In genomic region chr5:62066878-62067277, GRCh38 we compare ENCODE assay signal across 29 cellular contexts.
"Had no signal": no experiment of that assay in that cellular context is flagged by ENCODE, and none has a peak within 500 bp of the region (broad histone marks: within the 10 kb centered on the region; RNA-seq: fewer than 3 reads in every experiment).

No MANE protein-coding gene starts in this region.

- H3K27ac Mint-ChIP-seq: stimulated activated effector memory CD8-positive, alpha-beta T cell treated with anti-CD3 and anti-CD28 coated beads, Interleukin-12 subunit alpha, Interleukin-12 subunit beta, amount 100 ng/mL, for 72 hours; stimulated activated memory B cell treated with anti-CD40 and anti-IgM and Interleukin-4, amounts not matched to agents 10 μg/mL and 1 μg/mL and 100 μg/mL, for 72 hours; stimulated activated naive B cell treated with anti-CD40 and anti-IgM and Interleukin-4, amounts not matched to agents 10 μg/mL and 1 μg/mL and 100 μg/mL, for 72 hours; stimulated activated naive CD8-positive, alpha-beta T cell treated with anti-CD3 and anti-CD28 coated beads, Interleukin-15, amount 100 ng/mL, for 72 hours; stimulated activated naive CD8-positive, alpha-beta T cell treated with anti-CD3 and anti-CD28 coated beads, Interleukin-15, Interleukin-2, amounts not matched to agents 100 ng/mL and 50 ng/mL, for 24 hours; type B pancreatic cell had no signal

- FAIRE-seq: urothelium cell line had no signal

- DNase-seq: stimulated activated CD4-positive, alpha-beta T cell treated with anti-CD3 and anti-CD28 coated beads, Interleukin-2, amount 100 ng/mL, for 48 hours; stimulated activated CD4-positive, alpha-beta T cell treated with anti-CD3 and anti-CD28 coated beads, Interleukin-4, amount 100 ng/mL, for 1 hour; stimulated activated CD4-positive, alpha-beta T cell treated with anti-CD3 and anti-CD28 coated beads, Interleukin-4, amount 100 ng/mL, for 24 hours; stimulated activated CD4-positive, alpha-beta T cell treated with anti-CD3 and anti-CD28 coated beads, Interleukin-4, amount 100 ng/mL, for 4 hours; stimulated activated CD8-positive, alpha-beta memory T cell treated with anti-CD3 and anti-CD28 coated beads, Interleukin-4, amount 100 ng/mL, for 48 hours; stimulated activated naive B cell treated with anti-CD40 and anti-IgM and Interleukin-4, amounts not matched to agents 10 μg/mL and 1 μg/mL and 100 μg/mL, for 72 hours; stimulated activated naive CD4-positive, alpha-beta T cell; stimulated activated naive CD4-positive, alpha-beta T cell treated with Interleukin-2 at 50 U/mL for 16 hours; stimulated activated naive CD8-positive, alpha-beta T cell treated with anti-CD3 and anti-CD28 coated beads, Interleukin-15, amount 100 ng/mL, for 72 hours; stimulated activated naive CD8-positive, alpha-beta T cell treated with anti-CD3 and anti-CD28 coated beads, Interleukin-15, Interleukin-2, amounts not matched to agents 100 U/mL and 50 U/mL, for 24 hours; stomach; substantia nigra; testis; thyroid gland; tibial artery; transverse colon; trophoblast cell; upper lobe of right lung; uterus had no signal

- H3K4me1 ChIP-seq: stomach, testis, thyroid gland, tibial artery, tibial nerve, transverse colon, upper lobe of left lung, upper lobe of right lung, uterus, vagina had no signal

- H3K4me1 Mint-ChIP-seq: stimulated activated effector memory CD8-positive, alpha-beta T cell treated with anti-CD3 and anti-CD28 coated beads, Interleukin-12 subunit alpha, Interleukin-12 subunit beta, amount 100 ng/mL, for 72 hours; stimulated activated memory B cell treated with anti-CD40 and anti-IgM and Interleukin-4, amounts not matched to agents 10 μg/mL and 1 μg/mL and 100 μg/mL, for 72 hours; stimulated activated naive B cell treated with anti-CD40 and anti-IgM and Interleukin-4, amounts not matched to agents 10 μg/mL and 1 μg/mL and 100 μg/mL, for 72 hours; stimulated activated naive CD8-positive, alpha-beta T cell treated with anti-CD3 and anti-CD28 coated beads, Interleukin-15, amount 100 ng/mL, for 72 hours had no signal

- ATAC-seq: stimulated activated naive B cell treated with anti-CD40 and anti-IgM and Interleukin-4, amounts not matched to agents 10 μg/mL and 1 μg/mL and 100 μg/mL, for 72 hours; stimulated activated naive CD8-positive, alpha-beta T cell treated with anti-CD3 and anti-CD28 coated beads, Interleukin-15, amount 100 ng/mL, for 72 hours; stimulated activated naive CD8-positive, alpha-beta T cell treated with anti-CD3 and anti-CD28 coated beads, Interleukin-15, Interleukin-2, amounts not matched to agents 100 U/mL and 50 U/mL, for 24 hours; upper lobe of right lung had no signal

- H3K27ac ChIP-seq: stomach, suprapubic skin, testis, thoracic aorta, thyroid gland, tibial artery, tibial nerve, transverse colon, upper lobe of left lung, upper lobe of right lung, uterus, vagina had no signal

- H3K36me3 Mint-ChIP-seq: stimulated activated effector memory CD8-positive, alpha-beta T cell treated with anti-CD3 and anti-CD28 coated beads, Interleukin-12 subunit alpha, Interleukin-12 subunit beta, amount 100 ng/mL, for 72 hours; stimulated activated memory B cell treated with anti-CD40 and anti-IgM and Interleukin-4, amounts not matched to agents 10 μg/mL and 1 μg/mL and 100 μg/mL, for 72 hours; stimulated activated naive B cell treated with anti-CD40 and anti-IgM and Interleukin-4, amounts not matched to agents 10 μg/mL and 1 μg/mL and 100 μg/mL, for 72 hours; type B pancreatic cell had no signal

- H3K36me3 ChIP-seq: stomach, suprapubic skin, thoracic aorta, thyroid gland, tibial artery, tibial nerve, transverse colon, upper lobe of left lung, upper lobe of right lung, uterus, vagina had no signal

- H3K4me3 Mint-ChIP-seq: stimulated activated effector memory CD8-positive, alpha-beta T cell treated with anti-CD3 and anti-CD28 coated beads, Interleukin-12 subunit alpha, Interleukin-12 subunit beta, amount 100 ng/mL, for 72 hours; stimulated activated memory B cell treated with anti-CD40 and anti-IgM and Interleukin-4, amounts not matched to agents 10 μg/mL and 1 μg/mL and 100 μg/mL, for 72 hours; stimulated activated naive B cell treated with anti-CD40 and anti-IgM and Interleukin-4, amounts not matched to agents 10 μg/mL and 1 μg/mL and 100 μg/mL, for 72 hours; stimulated activated naive CD8-positive, alpha-beta T cell treated with anti-CD3 and anti-CD28 coated beads, Interleukin-15, amount 100 ng/mL, for 72 hours; stimulated activated naive CD8-positive, alpha-beta T cell treated with anti-CD3 and anti-CD28 coated beads, Interleukin-15, Interleukin-2, amounts not matched to agents 100 ng/mL and 50 ng/mL, for 24 hours; type B pancreatic cell had no signal

- H3K9me3 Mint-ChIP-seq: stimulated activated effector memory CD8-positive, alpha-beta T cell treated with anti-CD3 and anti-CD28 coated beads, Interleukin-12 subunit alpha, Interleukin-12 subunit beta, amount 100 ng/mL, for 72 hours; stimulated activated memory B cell treated with anti-CD40 and anti-IgM and Interleukin-4, amounts not matched to agents 10 μg/mL and 1 μg/mL and 100 μg/mL, for 72 hours; stimulated activated naive B cell treated with anti-CD40 and anti-IgM and Interleukin-4, amounts not matched to agents 10 μg/mL and 1 μg/mL and 100 μg/mL, for 72 hours; stimulated activated naive CD8-positive, alpha-beta T cell treated with anti-CD3 and anti-CD28 coated beads, Interleukin-15, amount 100 ng/mL, for 72 hours; stimulated activated naive CD8-positive, alpha-beta T cell treated with anti-CD3 and anti-CD28 coated beads, Interleukin-15, Interleukin-2, amounts not matched to agents 100 ng/mL and 50 ng/mL, for 24 hours had no signal

- H3K9me3 ChIP-seq: stomach, suprapubic skin, testis, thoracic aorta, thyroid gland, tibial artery, tibial nerve, transverse colon, upper lobe of left lung, upper lobe of right lung, uterus, vagina had no signal

- H3K27me3 Mint-ChIP-seq: stimulated activated memory B cell treated with anti-CD40 and anti-IgM and Interleukin-4, amounts not matched to agents 10 μg/mL and 1 μg/mL and 100 μg/mL, for 72 hours; stimulated activated naive B cell treated with anti-CD40 and anti-IgM and Interleukin-4, amounts not matched to agents 10 μg/mL and 1 μg/mL and 100 μg/mL, for 72 hours; stimulated activated naive CD8-positive, alpha-beta T cell treated with anti-CD3 and anti-CD28 coated beads, Interleukin-15, amount 100 ng/mL, for 72 hours had no signal

- H3K27me3 ChIP-seq: stomach, suprapubic skin, testis, thyroid gland, tibial artery, tibial nerve, transverse colon, upper lobe of left lung, upper lobe of right lung, uterus, vagina had no signal

- H3K4me3 ChIP-seq: stomach, suprapubic skin, testis, thoracic aorta, thyroid gland, tibial artery, tibial nerve, transverse colon, upper lobe of left lung, upper lobe of right lung, uterus, vagina had no signal
